22 cellular contexts compared by ENCODE assay signal in the genomic region with DNA sequence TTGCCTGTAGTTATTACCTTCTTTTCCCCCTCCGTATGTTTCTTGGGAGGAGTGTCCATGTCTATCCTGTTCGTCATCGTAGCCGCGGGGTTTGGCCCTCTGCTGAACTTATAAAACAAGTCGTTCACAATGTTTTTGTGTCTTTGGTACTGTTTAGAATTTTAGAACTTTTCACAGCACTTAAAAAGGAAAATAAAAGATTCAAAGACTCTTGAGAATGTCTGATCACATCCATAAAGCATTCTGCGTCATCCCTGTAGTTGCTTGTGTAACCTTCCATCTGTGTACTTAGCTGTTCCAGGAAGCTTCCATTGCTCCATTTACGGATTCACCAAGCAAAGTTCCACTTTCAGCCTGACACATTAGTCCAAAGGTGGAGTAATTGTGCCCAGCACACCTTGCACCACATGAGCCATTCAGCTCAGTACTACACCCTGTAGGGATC.
"Had no signal": no experiment of that assay in that cellular context is flagged by ENCODE, and none has a peak within 500 bp of the region (broad histone marks: within the 10 kb centered on the region; RNA-seq: fewer than 3 reads in every experiment).

No MANE protein-coding gene starts in this region.

- H3K4me3 Mint-ChIP-seq: activated CD4-positive, alpha-beta memory T cell treated with anti-CD3 and anti-CD28 coated beads for 36 hours; activated CD8-positive, alpha-beta memory T cell treated with anti-CD3 and anti-CD28 coated beads, Interleukin-2, amount 10 ng/mL, durations not matched to agents 7 days and 5 days; activated T-helper 17 cell treated with anti-CD3 and anti-CD28 coated beads, Interleukin-2, amount 50 U/mL, for 72 hours; brain; central memory CD8-positive, alpha-beta T cell; mesothelial cell of epicardium; type B pancreatic cell; WTC11 had no signal

- H3K36me3 ChIP-seq: colonic mucosa, left lung had no signal

- H3K27me3 Mint-ChIP-seq: activated CD4-positive, alpha-beta memory T cell treated with anti-CD3 and anti-CD28 coated beads for 36 hours; activated CD8-positive, alpha-beta memory T cell treated with anti-CD3 and anti-CD28 coated beads, Interleukin-2, amount 10 ng/mL, durations not matched to agents 7 days and 5 days; central memory CD8-positive, alpha-beta T cell; progenitor cell of endocrine pancreas; type B pancreatic cell had no signal

- H3K9me3 Mint-ChIP-seq: activated CD4-positive, alpha-beta memory T cell treated with anti-CD3 and anti-CD28 coated beads for 36 hours; type B pancreatic cell; WTC11 had no signal

- H3K4me1 ChIP-seq: colonic mucosa, left lung had no signal

- H3K36me3 Mint-ChIP-seq: activated CD4-positive, alpha-beta memory T cell treated with anti-CD3 and anti-CD28 coated beads for 36 hours; activated CD8-positive, alpha-beta memory T cell treated with anti-CD3 and anti-CD28 coated beads, Interleukin-2, amount 10 ng/mL, durations not matched to agents 7 days and 5 days; brain; mesothelial cell of epicardium; type B pancreatic cell; WTC11 had no signal

- H3K27ac Mint-ChIP-seq: activated CD4-positive, alpha-beta memory T cell treated with anti-CD3 and anti-CD28 coated beads for 36 hours; activated CD8-positive, alpha-beta memory T cell treated with anti-CD3 and anti-CD28 coated beads, Interleukin-2, amount 10 ng/mL, durations not matched to agents 7 days and 5 days; activated T-helper 17 cell treated with anti-CD3 and anti-CD28 coated beads, Interleukin-2, amount 50 U/mL, for 72 hours; brain; mesothelial cell of epicardium; progenitor cell of endocrine pancreas; type B pancreatic cell; WTC11 had no signal

- H3K9me3 ChIP-seq: colonic mucosa, left lung had no signal

- H3K4me1 Mint-ChIP-seq: activated CD8-positive, alpha-beta memory T cell treated with anti-CD3 and anti-CD28 coated beads, Interleukin-2, amount 10 ng/mL, durations not matched to agents 7 days and 5 days; activated T-helper 17 cell treated with anti-CD3 and anti-CD28 coated beads, Interleukin-2, amount 50 U/mL, for 72 hours; brain; central memory CD8-positive, alpha-beta T cell; mesothelial cell of epicardium; WTC11 had no signal

- H3K27ac ChIP-seq: colonic mucosa, left lung had no signal

- H3K27me3 ChIP-seq: colonic mucosa, left lung had no signal

- H3K4me3 ChIP-seq: colonic mucosa, left lung had no signal

- DNase-seq: activated CD4-positive, alpha-beta memory T cell treated with anti-CD3 and anti-CD28 coated beads for 36 hours; activated CD4-positive, alpha-beta T cell treated with anti-CD3 and anti-CD28 coated beads for 4 hours; activated CD8-positive, alpha-beta memory T cell treated with anti-CD3 and anti-CD28 coated beads, Interleukin-2, amount 10 ng/mL, durations not matched to agents 7 days and 5 days; activated naive CD4-positive, alpha-beta T cell treated with Interleukin-2 at 50 U/mL for 16 hours; activated T-cell treated with anti-CD3 and anti-CD28 coated beads, Interleukin-2, amount 50 U/mL, for 1 hour; anterior cingulate cortex; colonic mucosa; erythroblast; hypothalamus; kidney; left lung; stimulated activated CD4-positive, alpha-beta T cell treated with anti-CD3 and anti-CD28 coated beads, Interleukin-2, amount 100 ng/mL, for 24 hours; stimulated activated naive CD8-positive, alpha-beta T cell treated with anti-CD3 and anti-CD28 coated beads, Interleukin-15, Interleukin-2, amounts not matched to agents 100 U/mL and 50 U/mL, for 24 hours; substantia nigra; T-helper 2 cell had no signal
